Comparison of ENCODE assay signal across 8 cellular contexts in the genomic region with DNA sequence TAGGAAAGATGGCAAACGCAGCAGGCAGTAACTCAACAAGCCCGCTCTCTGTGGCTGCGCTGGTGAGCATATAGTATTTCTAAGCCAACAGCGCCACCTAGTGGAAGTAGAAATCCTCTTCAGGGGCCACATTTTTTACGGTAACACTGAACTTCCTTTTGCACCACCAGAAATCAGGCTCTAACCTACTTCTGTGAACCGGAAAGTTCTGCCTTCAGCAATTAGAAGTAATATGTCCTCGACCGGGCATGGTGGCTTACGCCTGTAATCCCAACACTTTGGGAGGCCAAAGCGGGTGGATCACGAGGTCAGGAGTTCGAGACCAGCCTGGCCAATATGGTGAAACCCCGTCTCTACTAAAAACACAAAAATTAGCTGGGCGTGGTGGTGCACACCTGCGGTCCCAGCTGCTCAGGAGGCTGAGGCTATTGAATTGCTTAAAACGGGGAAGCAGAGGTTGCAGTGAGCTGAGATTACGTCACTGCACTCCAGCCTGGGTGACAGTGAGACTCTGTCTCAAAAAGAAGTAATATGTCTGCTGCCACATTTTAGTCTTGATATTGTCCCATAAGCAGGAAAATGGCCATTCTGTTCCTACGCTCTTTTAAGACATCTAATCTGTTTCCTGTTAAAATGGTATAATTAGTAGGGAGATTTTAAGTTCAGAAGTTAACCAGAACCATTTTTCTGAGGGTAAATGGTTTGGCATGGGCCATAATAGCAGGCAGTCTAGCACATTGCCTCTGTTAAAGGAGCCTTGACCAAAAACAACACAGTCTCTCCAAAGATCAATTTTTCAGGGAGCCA. TPM values are rescaled to one million over a fixed set of nuclear protein-coding genes. Genes with fewer than 3 reads are reported as not detected.
DNase-seq lines count a peak whose midpoint lies in the region; ATAC-seq and TF ChIP-seq lines count a peak whose summit lies in the region.

No MANE protein-coding gene starts in this region.

- H3K27ac ChIP-seq in gastroesophageal sphincter = no peak overlapping the region
- H3K27ac ChIP-seq in testis = peak overlapping the region; percentile 28 to 59

- intact Hi-C loops in testis (cut with DNase I; ENCODE audit: low total_unique reads) = loop anchor here (5.0 kb wide), 1 partner anchor 422 kb away; no protein-coding TSS in a partner anchor

- TF ChIP-seq EP300 in gastroesophageal sphincter (IDR thresholded peaks at IDR 0.05) = no peak

- H2AFZ ChIP-seq in Loucy (ENCODE audit: low read length) = 0 out of 2 replicates have a peak overlapping the region, but pooled peaks have one; percentile 13

- H3K27me3 ChIP-seq in Loucy (ENCODE audit: insufficient read depth, low read length, poor library complexity, severe bottlenecking) = no peaks in the 10 kb centered on the region
- H3K27me3 ChIP-seq in gastroesophageal sphincter = peaks cover 18% of the 10 kb centered on the region
- H3K27me3 ChIP-seq in testis = no peaks in the 10 kb centered on the region

- no peaks in the 10 kb centered on the region for H4K20me1 ChIP-seq in Loucy (ENCODE audit: insufficient read depth, low read length, poor library complexity, severe bottlenecking)

- DNase-seq in COR-L47 (lab: John Stamatoyannopoulos, UW) (peak; percentile 19), SIG-M5 treated with dmso at 0.1 percent for 504 hours (lab: John Stamatoyannopoulos, UW; ENCODE audit: unreplicated experiment) (peak; percentile 87), occipital lobe (lab: John Stamatoyannopoulos, UW) (peak; percentile 68), testis (peak; percentile 92)
- DNase-seq in activated gamma-delta T cell treated with anti-CD3 and anti-CD28 coated beads, Interleukin-2, amount 50 U/mL, for 16 hours (ENCODE audit: low read depth) = peak; percentile 67

- H3K4me3 ChIP-seq in Loucy (ENCODE audit: low read length, poor library complexity, severe bottlenecking) = peak overlapping the region; percentile 74
- H3K4me3 ChIP-seq in gastroesophageal sphincter = peak overlapping the region; percentile 20 to 47
- H3K4me3 ChIP-seq in testis = peak overlapping the region; percentile 36 to 57

- H3K9me3 ChIP-seq in Loucy (ENCODE audit: insufficient read depth, low read depth, low read length) = no peaks in the 10 kb centered on the region
- H3K9me3 ChIP-seq in gastroesophageal sphincter = no peaks in the 10 kb centered on the region
- H3K9me3 ChIP-seq in testis = no peaks in the 10 kb centered on the region

- no peaks in the 10 kb centered on the region for H3K79me2 ChIP-seq in Loucy (ENCODE audit: insufficient read depth, low read length)

- peaks cover 9% of the 10 kb centered on the region; the same call in 1 of the 2 replicates for H3F3A ChIP-seq in Loucy (ENCODE audit: low read depth)

- H3K4me2 ChIP-seq in Loucy (ENCODE audit: low read depth, low read length, poor library complexity, severe bottlenecking) = peak overlapping the region; percentile 61

- no peaks in the 10 kb centered on the region for H3K9me2 ChIP-seq in Loucy (replicated peaks; ENCODE audit: low read depth, low read length)

- H3K36me3 ChIP-seq in Loucy (ENCODE audit: insufficient read depth, low read length) = no peaks in the 10 kb centered on the region
- no peaks in the 10 kb centered on the region for H3K36me3 ChIP-seq in gastroesophageal sphincter
- H3K36me3 ChIP-seq in testis (ENCODE audit: low read depth, missing control alignments) = no peaks in the 10 kb centered on the region

- 16 to 22% methylated on average over 12 to 14 of the region's 18 CpGs for whole genome bisulfite sequencing in gastroesophageal sphincter (ENCODE audit: low coverage in 1 of 2), 2 donors
- WGBS in testis, 2 donors = 25 to 29% methylated on average over 16 to 18 of the region's 18 CpGs

- H3K4me1 ChIP-seq in Loucy (ENCODE audit: insufficient read depth, low read length, poor library complexity, severe bottlenecking) (peaks cover 27% of the 10 kb centered on the region), gastroesophageal sphincter (peaks cover 0 to 13% (median 0%) of the 10 kb centered on the region in 3 donors), testis (no peaks in the 10 kb centered on the region)

- peak; percentile 81 for TF ChIP-seq CTCF in Loucy (conservative IDR thresholded peaks at IDR 0.05; ENCODE audit: low read length)
- TF ChIP-seq CTCF in gastroesophageal sphincter (IDR thresholded peaks at IDR 0.05) = peak; percentile 88 to 95 (median 90)
- peak; percentile 97 to 98 (median 98) for TF ChIP-seq CTCF in testis (IDR thresholded peaks at IDR 0.05)

- ATAC-seq in GM21528 (IDR thresholded peaks at IDR 0.05; ENCODE audit: low FRiP score, unreplicated experiment) (peak; percentile 80), gastroesophageal sphincter (peak; percentile 93)

- peak overlapping the region; percentile 84 for H3K9ac ChIP-seq in Loucy (ENCODE audit: low read depth, low read length, poor library complexity, severe bottlenecking)

- no peak for TF ChIP-seq POLR2A in gastroesophageal sphincter (IDR thresholded peaks at IDR 0.05)
- no peak for TF ChIP-seq POLR2A in testis (IDR thresholded peaks at IDR 0.05)

RNA-seq across cellular contexts. Expression of gene APOBEC1, which starts 26.7 kb away (rescaled TPM):
- total RNA-seq in gastroesophageal sphincter (not detected), occipital lobe (not detected), testis (under 1 TPM in 1 of 2 donors, not detected in 1; 0.37 TPM)
- polyA plus RNA-seq in testis (ENCODE audit: insufficient read depth, low read depth, low replicate concordance) = not detected

RNA-seq across cellular contexts. Expression of gene GDF3, which starts 56.6 kb away (rescaled TPM):
- total RNA-seq in gastroesophageal sphincter (not detected), occipital lobe (not detected), testis (not detected)
- polyA plus RNA-seq in testis (ENCODE audit: insufficient read depth, low read depth, low replicate concordance) = not detected

Comparison
In these comparisons a context has a peak if more than half of its experiments do, and no peak if none do; other contexts are left out.
1. DNase-seq: peak in every context shown above with its lines; median percentile 92 in testis; 87 in SIG-M5 treated with dmso at 0.1 percent for 504 hours; 68 in occipital lobe; 67 in activated gamma-delta T cell treated with anti-CD3 and anti-CD28 coated beads, Interleukin-2, amount 50 U/mL, for 16 hours; 19 in COR-L47.
2. H3K27ac ChIP-seq: peak in testis (2 of 2); none in gastroesophageal sphincter (0 of 4).
3. Peak in every context shown above with its lines, with median percentiles within 50 percentile points of each other: H3K4me3 ChIP-seq and CTCF ChIP-seq.